Comparison of ENCODE assay signal across 9 cellular contexts in the genomic region with DNA sequence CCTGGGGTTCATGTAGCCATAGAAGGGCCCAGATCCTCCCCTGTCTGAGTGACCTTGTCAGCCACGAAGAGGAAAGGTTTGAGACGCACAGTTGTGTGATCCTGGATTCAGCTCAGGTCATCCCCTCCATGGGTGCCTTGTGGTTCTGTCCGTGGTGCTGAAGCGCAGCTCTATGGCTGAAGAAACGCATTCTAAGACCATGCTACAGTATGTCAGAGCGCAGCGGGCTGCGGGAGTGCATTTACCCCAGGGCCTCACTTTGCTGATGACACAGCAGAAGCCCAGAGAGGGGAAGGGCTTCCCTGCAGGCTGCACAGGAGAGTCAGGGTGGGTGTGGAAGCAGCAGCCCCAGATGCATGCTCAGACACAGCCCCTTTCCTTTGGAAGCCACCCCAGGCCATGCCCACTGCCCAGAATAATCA.
DNase-seq lines count a peak whose midpoint lies in the region; ATAC-seq and TF ChIP-seq lines count a peak whose summit lies in the region.
"Had no signal": no experiment of that assay in that cellular context is flagged by ENCODE, and none has a peak within 500 bp of the region (broad histone marks: within the 10 kb centered on the region; RNA-seq: fewer than 3 reads in every experiment).

No MANE protein-coding gene starts in this region.

- intact Hi-C loops in psoas muscle (cut with DNase I), result no loop called here

- no peaks in the 10 kb centered on the region for H3K4me1 ChIP-seq in psoas muscle

- POLR2A ChIA-PET in RWPE1 (lab: Yijun Ruan, JAX; ENCODE audit: low non-redundant PET), result no interaction called here

- peak; percentile 10 for DNase-seq in activated naive CD4-positive, alpha-beta T cell treated with Interleukin-2 at 50 U/mL for 16 hours
- no peak for DNase-seq in activated naive CD4-positive, alpha-beta T cell treated with anti-CD3 and anti-CD28 coated beads, Interleukin-2, amount 50 U/mL, for 16 hours
- DNase-seq in RWPE1 (ENCODE audit: low spot score) (peak; percentile 50), glomerular visceral epithelial cell (ENCODE audit: extremely low spot score) (peak; percentile 19), superior temporal gyrus (ENCODE audit: extremely low spot score) (peak; percentile 33), DMS79 (lab: John Stamatoyannopoulos, UW) (no peak), psoas muscle (no peak)
- DNase-seq: CD4-positive, alpha-beta memory T cell had no signal

- 24 to 36% (median 33%) methylated on average over 8 of the region's 8 CpGs for WGBS in psoas muscle, 3 donors

- ATAC-seq in psoas muscle (no peak), HG02981 (IDR thresholded peaks at IDR 0.05; ENCODE audit: unreplicated experiment) (no peak)

- CTCF ChIA-PET in RWPE1 (lab: Yijun Ruan, JAX), result interaction anchor here (0.7 kb wide), 1 partner anchor 50 kb away, joined by 3 read pairs; no protein-coding TSS in a partner anchor

- no peak overlapping the region for H3K4me3 ChIP-seq in psoas muscle

- H3K27me3 ChIP-seq in psoas muscle (ENCODE audit: insufficient read depth in 3 of 3, low read length in 2 of 3), result no peaks in the 10 kb centered on the region

- TF ChIP-seq CTCF in RWPE1 (conservative IDR thresholded peaks at IDR 0.05; ENCODE audit: low read depth), result no peak
- no peak for TF ChIP-seq CTCF in psoas muscle (IDR thresholded peaks at IDR 0.05)

- H3K36me3 ChIP-seq in psoas muscle (ENCODE audit: insufficient read depth in 1 of 2, low read depth in 1 of 2), result no peaks in the 10 kb centered on the region

- H3K27ac ChIP-seq in RWPE1 (no peak overlapping the region), psoas muscle (no peak overlapping the region)

- no peaks in the 10 kb centered on the region for H3K9me3 ChIP-seq in psoas muscle

Comparison
In these comparisons a context has a peak if more than half of its experiments do, and no peak if none do; other contexts are left out.
1. DNase-seq: peak in activated naive CD4-positive, alpha-beta T cell treated with Interleukin-2 at 50 U/mL for 16 hours (single experiment), RWPE1 (single experiment), glomerular visceral epithelial cell (single experiment) and superior temporal gyrus (single experiment); none in activated naive CD4-positive, alpha-beta T cell treated with anti-CD3 and anti-CD28 coated beads, Interleukin-2, amount 50 U/mL, for 16 hours (single experiment), DMS79 (single experiment) and psoas muscle (0 of 2).